ENCODE assay signal across 32 cellular contexts in genomic region chr3:57820479-57820878, GRCh38.
DNase-seq lines count a peak whose midpoint lies in the region; ATAC-seq, FAIRE-seq and TF ChIP-seq lines count a peak whose summit lies in the region.
"Had no signal": no experiment of that assay in that cellular context is flagged by ENCODE, and none has a peak within 500 bp of the region (broad histone marks: within the 10 kb centered on the region; RNA-seq: fewer than 3 reads in every experiment).

No MANE protein-coding gene starts in this region.

- TF ChIP-seq CTCF in HepG2 (CRISPR knock-in tag; IDR thresholded peaks at IDR 0.05) = no peak
- no peak for TF ChIP-seq CTCF in right lobe of liver (IDR thresholded peaks at IDR 0.05)
- no peak for TF ChIP-seq CTCF in hepatocyte (IDR thresholded peaks at IDR 0.05; ENCODE audit: poor library complexity)

- no peak overlapping the region for H3K27ac ChIP-seq in HepG2 (ENCODE audit: extremely low read length, insufficient read depth, low read length)
- no peak overlapping the region for H3K27ac ChIP-seq in right lobe of liver
- H3K27ac ChIP-seq in hepatocyte = no peak overlapping the region
- H3K27ac ChIP-seq: BLaER1 treated with 17β-estradiol and CSF1 and Interleukin-3, amounts not matched to agents 10 nM and 100 nM; brain microvascular endothelial cell; lower lobe of right lung; RWPE1; sigmoid colon; SJSA1; tibial artery; WERI-Rb-1 had no signal

- 35% methylated on average over 6 of the region's 6 CpGs for WGBS in HepG2 (ENCODE audit: low lambda C conversion rate)
- WGBS in right lobe of liver (ENCODE audit: insufficient coverage, low coverage, low lambda C conversion rate, missing lambda C conversion rate) = 55% methylated on average over 4 of the region's 6 CpGs
- WGBS in hepatocyte (ENCODE audit: low lambda C conversion rate, missing lambda C conversion rate) = 74% methylated on average over 6 of the region's 6 CpGs

- no peak overlapping the region for H3K9ac ChIP-seq in HepG2 (ENCODE audit: insufficient read depth, low read depth, low read length)
- H3K9ac ChIP-seq: BLaER1 treated with 17β-estradiol and CSF1 and Interleukin-3, amounts not matched to agents 10 nM and 100 nM had no signal

- H3K27me3 ChIP-seq in HepG2 (ENCODE audit: control insufficient read depth in 1 of 2, insufficient read depth in 2 of 2, low read length in 2 of 2) = no peaks in the 10 kb centered on the region
- no peaks in the 10 kb centered on the region for H3K27me3 ChIP-seq in right lobe of liver
- no peaks in the 10 kb centered on the region for H3K27me3 ChIP-seq in hepatocyte
- H3K27me3 ChIP-seq: BLaER1 treated with 17β-estradiol and CSF1 and Interleukin-3, amounts not matched to agents 10 nM and 100 nM; brain microvascular endothelial cell; MG63; sigmoid colon; SJSA1; tibial artery had no signal

- no peak for TF ChIP-seq EP300 in HepG2 (IDR thresholded peaks at IDR 0.05; ENCODE audit: low read depth in 2 of 2, low read length in 2 of 2)
- no peak for TF ChIP-seq EP300 in HepG2 (CRISPR knock-in tag; IDR thresholded peaks at IDR 0.05; ENCODE audit: borderline replicate concordance)

- H3K4me3 ChIP-seq in HepG2 (replicated peaks in 1 of 3; ENCODE audit: insufficient read depth in 1 of 3, low read depth in 2 of 3, low read length in 3 of 3) = no peak overlapping the region
- no peak overlapping the region for H3K4me3 ChIP-seq in right lobe of liver
- H3K4me3 ChIP-seq in hepatocyte = no peak overlapping the region
- H3K4me3 ChIP-seq: BLaER1 treated with 17β-estradiol and CSF1 and Interleukin-3, amounts not matched to agents 10 nM and 100 nM; lower lobe of right lung; MG63; sigmoid colon; SJSA1; tibial artery had no signal

- peak; percentile 23 for FAIRE-seq in HepG2 (lab: Jason Lieb, UNC)
- FAIRE-seq: endometrium, frontal cortex had no signal

- H4K20me1 ChIP-seq in HepG2 (ENCODE audit: insufficient read depth, low read length) (0 out of 2 replicates have a peak, but pooled peaks cover 10% of the 10 kb centered on the region), hepatocyte (ENCODE audit: insufficient read depth, poor library complexity, severe bottlenecking) (peaks cover 24% of the 10 kb centered on the region)

- peaks cover 81% of the 10 kb centered on the region for H3K4me1 ChIP-seq in HepG2 (ENCODE audit: insufficient read depth, low read length)
- peaks cover 0 to 19% (median 6%) of the 10 kb centered on the region in 4 donors for H3K4me1 ChIP-seq in right lobe of liver
- peaks cover 11% of the 10 kb centered on the region for H3K4me1 ChIP-seq in hepatocyte (ENCODE audit: insufficient read depth)
- H3K4me1 ChIP-seq: SJSA1 had no signal

- BruUV-seq in HepG2 (replicated peaks; lab: Mats Ljungman, UMichigan) = no TSS peak

- intact Hi-C loops in HepG2 (cut with micrococcal nuclease; ENCODE audit: unreplicated experiment) = loop anchor here (10.0 kb wide), 1 partner anchor 226 kb away; the partner anchor contains the start of gene ARF4
- intact Hi-C loops in right lobe of liver (cut with DNase I) = no loop called here

- no peak for TF ChIP-seq RAD21 in HepG2 (CRISPR knock-in tag; IDR thresholded peaks at IDR 0.05)

- H3K9me3 ChIP-seq in HepG2 (ENCODE audit: low read length) (no peaks in the 10 kb centered on the region), right lobe of liver (no peaks in the 10 kb centered on the region), hepatocyte (ENCODE audit: low read depth) (no peaks in the 10 kb centered on the region)
- H3K9me3 ChIP-seq: BLaER1 treated with 17β-estradiol and CSF1 and Interleukin-3, amounts not matched to agents 10 nM and 100 nM; lower lobe of right lung; MG63; sigmoid colon; SJSA1; tibial artery had no signal

- peak; percentile 86 for ATAC-seq in HepG2
- no peak for ATAC-seq in right lobe of liver
- no peak for ATAC-seq in HG02642 (IDR thresholded peaks at IDR 0.05; ENCODE audit: poor library complexity, unreplicated experiment)
- ATAC-seq in HG02759 (IDR thresholded peaks at IDR 0.05; ENCODE audit: unreplicated experiment) = no peak
- ATAC-seq: lower lobe of right lung; naive thymus-derived CD8-positive, alpha-beta T cell; T-cell had no signal

- peaks cover 72% of the 10 kb centered on the region for H3K79me2 ChIP-seq in HepG2 (ENCODE audit: insufficient read depth, low read length)
- peaks cover 83% of the 10 kb centered on the region for H3K79me2 ChIP-seq in hepatocyte

- H2AFZ ChIP-seq in HepG2 (ENCODE audit: low read length) (no peak overlapping the region), hepatocyte (no peak overlapping the region)

- TF ChIP-seq POLR2A in HepG2 (IDR thresholded peaks at IDR 0.05; ENCODE audit: insufficient read depth in 1 of 2, low read depth in 2 of 2, low read length in 2 of 2) = no peak
- no peak for TF ChIP-seq POLR2A in right lobe of liver (IDR thresholded peaks at IDR 0.05)

- in situ Hi-C loops in HepG2 (cut with HindIII; ENCODE audit: extremely low pct_ligation_motif_present, low pct_unique_long_range_greater_than_20kb) = no loop called here

- H3K36me3 ChIP-seq in HepG2 (replicated peaks in 1 of 2; ENCODE audit: control insufficient read depth in 1 of 2, insufficient read depth in 2 of 2, low read length in 2 of 2) = no peaks in the 10 kb centered on the region
- H3K36me3 ChIP-seq in right lobe of liver = no peaks in the 10 kb centered on the region
- H3K36me3 ChIP-seq in hepatocyte (replicated peaks; ENCODE audit: insufficient read depth, low read depth) = no peaks in the 10 kb centered on the region
- H3K36me3 ChIP-seq: brain microvascular endothelial cell, lower lobe of right lung, MG63, sigmoid colon, SJSA1, tibial artery, WERI-Rb-1 had no signal

- H3K9me2 ChIP-seq in hepatocyte (replicated peaks; ENCODE audit: insufficient read depth) = no peaks in the 10 kb centered on the region

- H3K4me2 ChIP-seq in HepG2 (ENCODE audit: low read depth, low read length) = no peak overlapping the region
- no peak overlapping the region for H3K4me2 ChIP-seq in hepatocyte

- POLR2A ChIA-PET in HepG2 (lab: Yijun Ruan, JAX) = no interaction called here

- CTCF ChIA-PET in HepG2 (lab: Yijun Ruan, JAX; ENCODE audit: low intra/inter-chr PET ratio, low total read pairs) = no interaction called here

- DNase-seq in HepG2 (ENCODE audit: low spot score) (peak; percentile 72), right lobe of liver (no peak), NCI-H146 treated with DMSO at 0.1 percent for 48 hours (lab: John Stamatoyannopoulos, UW; ENCODE audit: unreplicated experiment) (peak; percentile 3), hepatocyte (ENCODE audit: low spot score) (peak; percentile 8), NOMO-1 treated with DMSO at 0.1 percent for 48 hours (lab: John Stamatoyannopoulos, UW; ENCODE audit: unreplicated experiment) (no peak)
- DNase-seq: activated CD4-positive, alpha-beta T cell treated with anti-CD3 and anti-CD28 coated beads, Interleukin-2, amount 10 ng/mL, durations not matched to agents 24 days and 14 days; activated CD8-positive, alpha-beta memory T cell treated with anti-CD3 and anti-CD28 coated beads for 24 hours; activated T-cell treated with anti-CD3 and anti-CD28 coated beads for 4 hours; amniotic stem cell; brain microvascular endothelial cell; COR-L47; DMS79 treated with DMSO at 0.1 percent for 48 hours; GF-D8; KG1; lower lobe of right lung; MG63; naive thymus-derived CD8-positive, alpha-beta T cell; NCI-H1436; NCI-H2171 treated with DMSO at 0.1 percent for 48 hours; NCI-H526; sigmoid colon; stimulated activated CD4-positive, alpha-beta T cell treated with anti-CD3 and anti-CD28 coated beads, Interleukin-4, amount 100 ng/mL, for 1 hour; T-cell; tibial artery; WERI-Rb-1 had no signal

TF ChIP-seq in HepG2, 621 proteins besides CTCF, POLR2A, EP300 and RAD21 (continues in another document):
- TF ChIP-seq ZFP90 (CRISPR knock-in tag; IDR thresholded peaks at IDR 0.05; ENCODE audit: borderline replicate concordance) (0 out of 2 replicates have a peak, but pooled peaks have one; percentile 30), ZNF432 (CRISPR knock-in tag; IDR thresholded peaks at IDR 0.05; ENCODE audit: borderline replicate concordance) (no peak), CREB1 (IDR thresholded peaks at IDR 0.05) (no peak), CREB1 (CRISPR knock-in tag; IDR thresholded peaks at IDR 0.05) (no peak), CENPX (CRISPR knock-in tag; IDR thresholded peaks at IDR 0.05) (no peak), HMGA1 (CRISPR knock-in tag; conservative IDR thresholded peaks at IDR 0.05) (no peak), ZNF143 (CRISPR knock-in tag; IDR thresholded peaks at IDR 0.05) (no peak), ZNF44 (CRISPR knock-in tag; IDR thresholded peaks at IDR 0.05) (no peak), ZNF704 (CRISPR knock-in tag; IDR thresholded peaks at IDR 0.05; ENCODE audit: borderline replicate concordance) (no peak), ZMYM2 (CRISPR knock-in tag; IDR thresholded peaks at IDR 0.05) (peak; percentile 37; the same call in 1 of the 2 replicates), ZNF235 (CRISPR knock-in tag; IDR thresholded peaks at IDR 0.05; ENCODE audit: borderline replicate concordance) (no peak), ZFYVE20 (CRISPR knock-in tag; IDR thresholded peaks at IDR 0.05; ENCODE audit: borderline replicate concordance, low read depth) (no peak), NR1H2 (CRISPR knock-in tag; IDR thresholded peaks at IDR 0.05; ENCODE audit: borderline replicate concordance, low read depth) (no peak), KLF12 (CRISPR knock-in tag; IDR thresholded peaks at IDR 0.05; ENCODE audit: borderline replicate concordance) (no peak), ZMYM4 (CRISPR knock-in tag; IDR thresholded peaks at IDR 0.05) (peak; percentile 61), TBX3 (IDR thresholded peaks at IDR 0.05; ENCODE audit: borderline replicate concordance) (no peak), ZNF335 (CRISPR knock-in tag; IDR thresholded peaks at IDR 0.05) (no peak), ZNF24 (IDR thresholded peaks at IDR 0.05) (no peak)

Comparison
In these comparisons a context has a peak if more than half of its experiments do, and no peak if none do; other contexts are left out.
1. DNase-seq: peak in HepG2 (single experiment), NCI-H146 treated with DMSO at 0.1 percent for 48 hours (single experiment) and hepatocyte (single experiment); none in right lobe of liver (0 of 3) and NOMO-1 treated with DMSO at 0.1 percent for 48 hours (single experiment).